Comparison of ENCODE assay signal across 8 cellular contexts in genomic region chr3:52197499-52197841, GRCh38. TPM values are rescaled to one million over a fixed set of nuclear protein-coding genes. Genes with fewer than 3 reads are reported as not detected.
A peak's percentile ranks its signal among the peaks of the same experiment; 100 is the strongest.
DNase-seq lines count a peak whose midpoint lies in the region; ATAC-seq and TF ChIP-seq lines count a peak whose summit lies in the region.

No MANE protein-coding gene starts in this region.

- H2AFZ ChIP-seq in SK-N-SH (ENCODE audit: low read depth) = peak overlapping the region; percentile 95

- H4K20me1 ChIP-seq in SK-N-SH (ENCODE audit: insufficient read depth) = no peaks in the 10 kb centered on the region

- peak overlapping the region; percentile 89 for H3K27ac Mint-ChIP-seq in activated naive CD4-positive, alpha-beta T cell treated with anti-CD3 and anti-CD28 coated beads, Interleukin-2, amount 50 U/mL, for 72 hours
- H3K27ac Mint-ChIP-seq in immature natural killer cell = peak overlapping the region; percentile 94 to 97 (median 97)

- TF ChIP-seq POLR2A in suprapubic skin (IDR thresholded peaks at IDR 0.05) = no peak

- H3K9ac ChIP-seq in SK-N-SH = peak overlapping the region; percentile 81; the same call in 1 of the 2 replicates

- H3K4me3 Mint-ChIP-seq in immature natural killer cell = peak overlapping the region; percentile 86 to 98 (median 94)

- H3K4me1 ChIP-seq in SK-N-SH (ENCODE audit: control insufficient read depth in 1 of 2, insufficient read depth in 2 of 2, low read depth in 1 of 2, low read length in 1 of 2) (peaks cover 7 to 23% of the 10 kb centered on the region in 2 experiments), suprapubic skin (peaks cover 51% of the 10 kb centered on the region)

- CTCF ChIA-PET in SK-N-SH (lab: Yijun Ruan, JAX) = interaction anchor here (0.7 to 2.0 kb wide), 7 partner anchors 11 to 193 kb away, joined by 3 to 9 read pairs (median 4); no protein-coding TSS in a partner anchor

- peaks cover 7 to 14% (median 9%) of the 10 kb centered on the region in 3 donors for H3K27me3 Mint-ChIP-seq in immature natural killer cell (ENCODE audit: low read depth in 3 of 3)

- WGBS in SK-N-SH (ENCODE audit: low lambda C conversion rate) = 80% methylated on average over 10 of the region's 10 CpGs
- 42% methylated on average over 10 of the region's 10 CpGs for WGBS in suprapubic skin

- no peak; the same call in 2 of the 3 replicates for ATAC-seq in SK-N-SH treated with all-trans-retinoic acid at 6 μM for 48 hours
- peak; percentile 1 to 8 for ATAC-seq in activated naive CD4-positive, alpha-beta T cell treated with anti-CD3 and anti-CD28 coated beads, Interleukin-2, amount 50 U/mL, for 72 hours

- H3K4me2 ChIP-seq in SK-N-SH = peak overlapping the region; percentile 97

- no peaks in the 10 kb centered on the region for H3K9me3 Mint-ChIP-seq in activated naive CD4-positive, alpha-beta T cell treated with anti-CD3 and anti-CD28 coated beads, Interleukin-2, amount 50 U/mL, for 72 hours
- H3K9me3 Mint-ChIP-seq in immature natural killer cell = peaks cover 0 to 1% (median 0%) of the 10 kb centered on the region in 6 donors

- peaks cover 20 to 34% of the 10 kb centered on the region in 2 donors for H3K36me3 Mint-ChIP-seq in activated naive CD4-positive, alpha-beta T cell treated with anti-CD3 and anti-CD28 coated beads, Interleukin-2, amount 50 U/mL, for 72 hours
- peaks cover 3 to 7% (median 4%) of the 10 kb centered on the region in 3 donors for H3K36me3 Mint-ChIP-seq in immature natural killer cell

- H3K27ac ChIP-seq in SK-N-SH (ENCODE audit: low read depth in 2 of 2, low read length in 1 of 2) = peak overlapping the region; percentile 57 to 75; a peak in 3 of 4 replicates
- H3K27ac ChIP-seq in suprapubic skin = peak overlapping the region; percentile 68

- H3K4me3 ChIP-seq in SK-N-SH (ENCODE audit: low read depth in 2 of 2, low read length in 1 of 2) (peak overlapping the region; percentile 87 to 98), suprapubic skin (peak overlapping the region; percentile 72)

- peaks cover 5% of the 10 kb centered on the region for H3F3A ChIP-seq in SK-N-SH (replicated peaks; ENCODE audit: insufficient read depth)

- DNase-seq in SK-N-SH (no peak), immature natural killer cell (no peak), suprapubic skin (ENCODE audit: low spot score in 2 of 2) (no peak), A172 (ENCODE audit: low spot score) (no peak), activated gamma-delta T cell treated with Interleukin-2 at 50 U/mL for 16 hours (no peak), NCI-H1048 (lab: John Stamatoyannopoulos, UW) (no peak)
- DNase-seq in activated naive CD4-positive, alpha-beta T cell treated with anti-CD3 and anti-CD28 coated beads, Interleukin-2, amount 50 U/mL, for 72 hours (ENCODE audit: low spot score in 2 of 2) = no peak

- POLR2A ChIA-PET in SK-N-SH (lab: Yijun Ruan, JAX) = interaction anchor here (0.7 kb wide), 1 partner anchor 43 kb away, joined by 3 read pairs; the partner anchor contains the start of gene POC1A

- H3K36me3 ChIP-seq in SK-N-SH (replicated peaks in 1 of 2; ENCODE audit: control insufficient read depth in 1 of 2, insufficient read depth in 2 of 2, low read length in 1 of 2) = peaks cover 16 to 21% of the 10 kb centered on the region in 2 experiments
- H3K36me3 ChIP-seq in suprapubic skin = peaks cover 3% of the 10 kb centered on the region

- H3K9me3 ChIP-seq in SK-N-SH (no peaks in the 10 kb centered on the region), suprapubic skin (no peaks in the 10 kb centered on the region)

- TF ChIP-seq RAD21 in SK-N-SH (IDR thresholded peaks at IDR 0.05; ENCODE audit: low read length) = no peak

- H3K4me1 Mint-ChIP-seq in immature natural killer cell = peaks cover 33 to 38% of the 10 kb centered on the region in 2 donors

- H3K27me3 ChIP-seq in SK-N-SH (ENCODE audit: insufficient read depth) (no peaks in the 10 kb centered on the region), suprapubic skin (no peaks in the 10 kb centered on the region)

- TF ChIP-seq EP300 in SK-N-SH (IDR thresholded peaks at IDR 0.05; ENCODE audit: borderline replicate concordance in 1 of 2, low read depth in 1 of 2, low read length in 1 of 2) (no peak), suprapubic skin (IDR thresholded peaks at IDR 0.05) (no peak)

- H3K9me2 ChIP-seq in SK-N-SH = no peaks in the 10 kb centered on the region

- peaks cover 33% of the 10 kb centered on the region for H3K79me2 ChIP-seq in SK-N-SH (ENCODE audit: insufficient read depth)

- TF ChIP-seq CTCF in SK-N-SH (IDR thresholded peaks at IDR 0.05) = no peak
- no peak for TF ChIP-seq CTCF in suprapubic skin (IDR thresholded peaks at IDR 0.05)

TF ChIP-seq in SK-N-SH treated with all-trans-retinoic acid at 6 μM for 48 hours, 23 proteins besides CTCF, POLR2A, EP300 and RAD21 (continues in another document):
- no peak for TF ChIP-seq ZNF70 (CRISPR knock-in tag; IDR thresholded peaks at IDR 0.05)
- TF ChIP-seq, protein P1, sequence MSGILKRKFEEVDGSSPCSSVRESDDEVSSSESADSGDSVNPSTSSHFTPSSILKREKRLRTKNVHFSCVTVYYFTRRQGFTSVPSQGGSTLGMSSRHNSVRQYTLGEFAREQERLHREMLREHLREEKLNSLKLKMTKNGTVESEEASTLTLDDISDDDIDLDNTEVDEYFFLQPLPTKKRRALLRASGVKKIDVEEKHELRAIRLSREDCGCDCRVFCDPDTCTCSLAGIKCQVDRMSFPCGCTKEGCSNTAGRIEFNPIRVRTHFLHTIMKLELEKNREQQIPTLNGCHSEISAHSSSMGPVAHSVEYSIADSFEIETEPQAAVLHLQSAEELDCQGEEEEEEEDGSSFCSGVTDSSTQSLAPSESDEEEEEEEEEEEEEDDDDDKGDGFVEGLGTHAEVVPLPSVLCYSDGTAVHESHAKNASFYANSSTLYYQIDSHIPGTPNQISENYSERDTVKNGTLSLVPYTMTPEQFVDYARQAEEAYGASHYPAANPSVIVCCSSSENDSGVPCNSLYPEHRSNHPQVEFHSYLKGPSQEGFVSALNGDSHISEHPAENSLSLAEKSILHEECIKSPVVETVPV (CRISPR knock-in tag; IDR thresholded peaks at IDR 0.05) = no peak
- no peak for TF ChIP-seq ARNTL (CRISPR knock-in tag; IDR thresholded peaks at IDR 0.05; ENCODE audit: borderline replicate concordance, low read depth)
- TF ChIP-seq BACH2 (CRISPR knock-in tag; IDR thresholded peaks at IDR 0.05; ENCODE audit: borderline replicate concordance) = no peak

RNA-seq across cellular contexts. Expression of gene ALAS1, which starts 0.5 kb away (rescaled TPM):
- polyA plus RNA-seq in SK-N-SH (2012; rRNA removed) (42.4 and 47.9 TPM in 2 replicates), immature natural killer cell (10 to 100 TPM; 18.0 to 37.0 (median 27.4) TPM)
- 25.8 and 35.6 TPM in 2 replicates for polyA plus RNA-seq in SK-N-SH (2012; cell fraction: cytosol; rRNA removed)
- polyA plus RNA-seq in SK-N-SH (2012; cell fraction: nucleus; rRNA removed) = 43.9 and 67.3 TPM in 2 replicates
- 10 to 100 TPM; 56.1 to 72.0 TPM for total RNA-seq in activated naive CD4-positive, alpha-beta T cell treated with anti-CD3 and anti-CD28 coated beads, Interleukin-2, amount 50 U/mL, for 72 hours
- 10 to 100 TPM; 28.8 to 54.4 (median 31.9) TPM for total RNA-seq in suprapubic skin
- 60.1 and 66.9 TPM in 2 replicates for total RNA-seq in A172 (2014; rRNA removed; shearing (Covaris generic))

RNA-seq across cellular contexts. Expression of gene TLR9, which starts 28.0 kb away (rescaled TPM):
- 0.12 TPM in 1 of 2 replicates, not detected in the other for polyA plus RNA-seq in SK-N-SH (2012; rRNA removed)
- polyA plus RNA-seq in SK-N-SH (2012; cell fraction: cytosol; rRNA removed) = not detected in 2 replicates
- polyA plus RNA-seq in SK-N-SH (2012; cell fraction: nucleus; rRNA removed) = 0.31 and 0.38 TPM in 2 replicates
- total RNA-seq in activated naive CD4-positive, alpha-beta T cell treated with anti-CD3 and anti-CD28 coated beads, Interleukin-2, amount 50 U/mL, for 72 hours = under 1 TPM; 0.18 to 0.86 TPM
- polyA plus RNA-seq in immature natural killer cell = not detected
- under 1 TPM in 1 of 4 donors, not detected in 3; 0.16 TPM for total RNA-seq in suprapubic skin
- total RNA-seq in A172 (2014; rRNA removed; shearing (Covaris generic)) = not detected in 2 replicates

RNA-seq across cellular contexts. Expression of gene TWF2, which starts 41.5 kb away (rescaled TPM):
- polyA plus RNA-seq in SK-N-SH (2012; rRNA removed) = 157 and 188 TPM in 2 replicates
- 81.6 and 132 TPM in 2 replicates for polyA plus RNA-seq in SK-N-SH (2012; cell fraction: cytosol; rRNA removed)
- 125 and 150 TPM in 2 replicates for polyA plus RNA-seq in SK-N-SH (2012; cell fraction: nucleus; rRNA removed)
- 100 to 1,000 TPM in 1 of 2 donors, 10 to 100 TPM in 1; 75.8 to 139 TPM for total RNA-seq in activated naive CD4-positive, alpha-beta T cell treated with anti-CD3 and anti-CD28 coated beads, Interleukin-2, amount 50 U/mL, for 72 hours
- polyA plus RNA-seq in immature natural killer cell = 100 to 1,000 TPM in 2 of 3 donors, 10 to 100 TPM in 1; 96.4 to 159 (median 143) TPM
- 10 to 100 TPM; 33.2 to 46.2 (median 42.6) TPM for total RNA-seq in suprapubic skin
- total RNA-seq in A172 (2014; rRNA removed; shearing (Covaris generic)) = 93.0 and 94.6 TPM in 2 replicates

RNA-seq across cellular contexts. Expression of gene POC1A, which starts 43.2 kb away (rescaled TPM):
- polyA plus RNA-seq in SK-N-SH (2012; rRNA removed) (9.6 and 11.7 TPM in 2 replicates), immature natural killer cell (1 to 10 TPM in 2 of 3 donors, not detected in 1; 2.9 to 4.0 TPM)
- 5.8 and 9.1 TPM in 2 replicates for polyA plus RNA-seq in SK-N-SH (2012; cell fraction: cytosol; rRNA removed)
- 7.7 and 9.6 TPM in 2 replicates for polyA plus RNA-seq in SK-N-SH (2012; cell fraction: nucleus; rRNA removed)
- 10 to 100 TPM; 28.8 to 32.2 TPM for total RNA-seq in activated naive CD4-positive, alpha-beta T cell treated with anti-CD3 and anti-CD28 coated beads, Interleukin-2, amount 50 U/mL, for 72 hours
- total RNA-seq in suprapubic skin = 1 to 10 TPM; 1.1 to 4.8 (median 1.6) TPM
- 16.5 and 19.0 TPM in 2 replicates for total RNA-seq in A172 (2014; rRNA removed; shearing (Covaris generic))

RNA-seq across cellular contexts. Expression of gene PPM1M, which starts 48.1 kb away (rescaled TPM):
- polyA plus RNA-seq in SK-N-SH (2012; rRNA removed) = 19.2 and 23.9 TPM in 2 replicates
- 11.7 and 15.6 TPM in 2 replicates for polyA plus RNA-seq in SK-N-SH (2012; cell fraction: cytosol; rRNA removed)
- polyA plus RNA-seq in SK-N-SH (2012; cell fraction: nucleus; rRNA removed) = 56.2 and 60.9 TPM in 2 replicates
- 10 to 100 TPM; 52.3 to 74.1 TPM for total RNA-seq in activated naive CD4-positive, alpha-beta T cell treated with anti-CD3 and anti-CD28 coated beads, Interleukin-2, amount 50 U/mL, for 72 hours
- 10 to 100 TPM; 57.1 to 83.6 (median 66.8) TPM for polyA plus RNA-seq in immature natural killer cell
- total RNA-seq in suprapubic skin = 10 to 100 TPM in 3 of 4 donors, 1 to 10 TPM in 1; 10.0 to 17.5 (median 11.3) TPM
- 15.6 and 19.5 TPM in 2 replicates for total RNA-seq in A172 (2014; rRNA removed; shearing (Covaris generic))
